34 cellular contexts compared by ENCODE assay signal in the genomic region with DNA sequence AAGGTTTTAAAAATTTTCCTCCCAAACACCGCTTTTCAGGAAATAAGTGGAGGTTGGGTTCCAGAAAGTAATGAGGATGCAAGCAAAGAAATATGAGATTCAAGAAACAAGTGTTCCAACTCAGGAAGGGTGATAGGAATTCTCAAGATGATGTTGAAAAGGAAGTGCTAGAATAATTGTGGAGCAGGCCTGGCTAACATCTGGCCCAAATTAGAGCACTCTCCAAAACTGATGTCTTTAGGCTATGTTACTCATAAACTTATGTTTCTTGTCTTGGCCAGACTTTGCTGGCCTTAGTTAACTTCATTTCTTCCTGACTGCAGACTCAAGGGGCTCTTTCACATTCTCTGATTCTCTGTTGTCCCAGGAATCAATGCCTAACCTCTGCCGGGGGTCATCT.
DNase-seq lines count a peak whose midpoint lies in the region; ATAC-seq and TF ChIP-seq lines count a peak whose summit lies in the region.
"Had no signal": no experiment of that assay in that cellular context is flagged by ENCODE, and none has a peak within 500 bp of the region (broad histone marks: within the 10 kb centered on the region; RNA-seq: fewer than 3 reads in every experiment).

No MANE protein-coding gene starts in this region.

- H3K4me1 ChIP-seq in Karpas-422 (ENCODE audit: low read length) = no peaks in the 10 kb centered on the region
- H3K4me1 ChIP-seq in fibroblast of lung (ENCODE audit: control insufficient read depth, extremely low read depth, insufficient read depth, low read length) = peaks cover 5% of the 10 kb centered on the region
- peaks cover 0 to 4% (median 0%) of the 10 kb centered on the region in 3 donors for H3K4me1 ChIP-seq in esophagus squamous epithelium
- H3K4me1 ChIP-seq: ascending aorta, colonic mucosa, HAP-1, lower lobe of right lung had no signal

- no peak for ATAC-seq in GM18502 (IDR thresholded peaks at IDR 0.05; ENCODE audit: poor library complexity, unreplicated experiment)
- ATAC-seq in HG03442 (IDR thresholded peaks at IDR 0.05; ENCODE audit: unreplicated experiment) = no peak
- ATAC-seq: effector memory CD8-positive, alpha-beta T cell; GM12878; HepG2; lower lobe of right lung; natural killer cell had no signal

- DNase-seq in EH (ENCODE audit: low read depth) = peak; percentile 92
- peak; percentile 2 for DNase-seq in Karpas-422
- DNase-seq in fibroblast of lung (ENCODE audit: low read depth in 2 of 2) = no peak
- DNase-seq in non-pigmented ciliary epithelial cell (ENCODE audit: low read depth) = peak; percentile 23
- DNase-seq in esophagus squamous epithelium (lab: John Stamatoyannopoulos, UW) = no peak
- no peak for DNase-seq in NCI-H526 (lab: John Stamatoyannopoulos, UW)
- DNase-seq: ACHN; activated CD4-positive, alpha-beta T cell treated with anti-CD3 and anti-CD28 coated beads for 4 hours; activated effector memory CD4-positive, alpha-beta T cell treated with anti-CD3 and anti-CD28 coated beads, Interleukin-2, amount 50 U/mL, for 16 hours; activated naive CD8-positive, alpha-beta T cell treated with anti-CD3 and anti-CD28 coated beads for 36 hours; Calu3; colonic mucosa; DND-41; effector memory CD8-positive, alpha-beta T cell; hypothalamus; Kasumi-1; lower lobe of right lung; natural killer cell; NCI-H1417 treated with DMSO at 0.1 percent for 48 hours; NCI-H2081; NCI-H226; NCI-H69; PC-9; SHP77; stimulated activated CD4-positive, alpha-beta T cell treated with anti-CD3 and anti-CD28 coated beads, Interleukin-4, amount 100 ng/mL, for 24 hours; T1000; transverse colon; WERI-Rb-1 had no signal

- H3K36me3 ChIP-seq in Karpas-422 (ENCODE audit: insufficient read depth, low read length) (no peaks in the 10 kb centered on the region), fibroblast of lung (ENCODE audit: control insufficient read depth, insufficient read depth, low read length) (no peaks in the 10 kb centered on the region), esophagus squamous epithelium (no peaks in the 10 kb centered on the region)
- H3K36me3 ChIP-seq: ascending aorta, colonic mucosa, HAP-1, lower lobe of right lung, transverse colon, WERI-Rb-1 had no signal

- H3K9me3 ChIP-seq in Karpas-422 (ENCODE audit: low read length) (no peaks in the 10 kb centered on the region), fibroblast of lung (ENCODE audit: control insufficient read depth, insufficient read depth, low read depth, low read length) (no peaks in the 10 kb centered on the region), esophagus squamous epithelium (no peaks in the 10 kb centered on the region)
- H3K9me3 ChIP-seq: ascending aorta, colonic mucosa, HAP-1, lower lobe of right lung, transverse colon had no signal

- intact Hi-C loops in esophagus squamous epithelium (cut with DNase I) = no loop called here

- H3K79me2 ChIP-seq in Karpas-422 (ENCODE audit: low read length) (no peaks in the 10 kb centered on the region), fibroblast of lung (ENCODE audit: control insufficient read depth, insufficient read depth, low read length) (no peaks in the 10 kb centered on the region)

- no peak overlapping the region for H3K9ac ChIP-seq in Karpas-422 (ENCODE audit: low read length)
- no peak overlapping the region for H3K9ac ChIP-seq in fibroblast of lung (ENCODE audit: insufficient read depth, low read length)

- H4K20me1 ChIP-seq in Karpas-422 (ENCODE audit: insufficient read depth, low read depth, low read length) = no peaks in the 10 kb centered on the region
- no peaks in the 10 kb centered on the region for H4K20me1 ChIP-seq in fibroblast of lung (ENCODE audit: control insufficient read depth, extremely low read depth, insufficient read depth, low read length)

- WGBS in esophagus squamous epithelium, 2 donors = 78 to 88% methylated on average over 2 of the region's 2 CpGs

- H3K4me2 ChIP-seq in Karpas-422 (ENCODE audit: low read depth, low read length, poor library complexity, severe bottlenecking) (no peak overlapping the region), fibroblast of lung (ENCODE audit: extremely low read depth, insufficient read depth, low read length) (peak overlapping the region; percentile 37)
- H3K4me2 ChIP-seq: PC-9 had no signal

- H2AFZ ChIP-seq in Karpas-422 (ENCODE audit: low read length) (no peak overlapping the region), fibroblast of lung (ENCODE audit: low read length) (no peak overlapping the region)
- H2AFZ ChIP-seq: PC-9 had no signal

- no peak overlapping the region for H3K4me3 ChIP-seq in Karpas-422 (ENCODE audit: low read length)
- H3K4me3 ChIP-seq in fibroblast of lung (replicated peaks in 1 of 4; ENCODE audit: control extremely low read depth in 1 of 4, insufficient read depth in 1 of 4, low read depth in 3 of 4, low read length in 4 of 4) = no peak overlapping the region
- no peak overlapping the region for H3K4me3 ChIP-seq in esophagus squamous epithelium
- H3K4me3 ChIP-seq: ascending aorta, colonic mucosa, GM12878, HAP-1, lower lobe of right lung, PC-9, transverse colon had no signal

- H3K27me3 ChIP-seq in Karpas-422 (ENCODE audit: low read length) (no peaks in the 10 kb centered on the region), fibroblast of lung (ENCODE audit: control insufficient read depth, insufficient read depth, low read length) (no peaks in the 10 kb centered on the region), esophagus squamous epithelium (no peaks in the 10 kb centered on the region)
- H3K27me3 ChIP-seq: ascending aorta, colonic mucosa, transverse colon had no signal

- H3K9me2 ChIP-seq in Karpas-422 (replicated peaks; ENCODE audit: insufficient read depth, low read length) = no peaks in the 10 kb centered on the region

- no peak for TF ChIP-seq POLR2A in esophagus squamous epithelium (IDR thresholded peaks at IDR 0.05)

- TF ChIP-seq CTCF in fibroblast of lung (conservative IDR thresholded peaks at IDR 0.05 in 1 of 2, IDR thresholded peaks at IDR 0.05 in 1 of 2; ENCODE audit: low read depth in 1 of 2, low read length in 2 of 2) = no peak
- no peak for TF ChIP-seq CTCF in esophagus squamous epithelium (IDR thresholded peaks at IDR 0.05)

- H3K27ac ChIP-seq in Karpas-422 (ENCODE audit: low read length) = no peak overlapping the region
- H3K27ac ChIP-seq in fibroblast of lung (ENCODE audit: insufficient read depth, low read length) = no peak overlapping the region
- no peak overlapping the region for H3K27ac ChIP-seq in esophagus squamous epithelium
- H3K27ac ChIP-seq: ascending aorta, colonic mucosa, lower lobe of right lung, PC-9, transverse colon, WERI-Rb-1 had no signal

Comparison
In these comparisons a context has a peak if more than half of its experiments do, and no peak if none do; other contexts are left out.
1. DNase-seq: peak in EH (single experiment), Karpas-422 (single experiment) and non-pigmented ciliary epithelial cell (single experiment); none in fibroblast of lung (0 of 2), esophagus squamous epithelium (single experiment) and NCI-H526 (0 of 2).